In the genomic region with DNA sequence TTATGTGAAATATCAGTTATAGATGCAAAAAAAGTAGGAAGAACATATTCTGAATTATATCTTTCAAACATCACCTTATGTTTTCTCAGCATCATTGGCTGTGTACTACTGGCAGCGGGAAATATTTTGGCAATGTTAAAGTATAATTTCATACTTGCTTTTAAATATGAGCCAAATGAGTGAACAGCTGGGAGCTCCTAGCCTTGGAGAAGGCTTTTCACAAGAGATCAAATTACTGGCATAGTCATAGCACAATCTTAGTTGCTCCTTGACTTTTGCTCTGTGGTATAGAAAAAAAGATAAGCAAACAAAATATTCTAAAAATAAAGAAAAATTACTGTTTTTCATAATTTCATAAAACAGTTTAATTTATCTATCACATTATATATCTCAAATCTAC, we compare ENCODE assay signal across 24 cellular contexts.
"Had no signal": no experiment of that assay in that cellular context is flagged by ENCODE, and none has a peak within 500 bp of the region (broad histone marks: within the 10 kb centered on the region; RNA-seq: fewer than 3 reads in every experiment).

No MANE protein-coding gene starts in this region.

- H3K9ac ChIP-seq: neural progenitor cell had no signal

- H3K27ac ChIP-seq: body of pancreas, lower lobe of right lung, neural progenitor cell, prostate gland, right atrium auricular region, thoracic aorta, vagina, VCaP had no signal

- ATAC-seq: activated CD4-positive, CD25-positive, alpha-beta regulatory T cell treated with anti-CD3 and anti-CD28 coated beads, Interleukin-2, amount 50 U/mL, for 24 hours; activated CD8-positive, alpha-beta memory T cell treated with anti-CD3 and anti-CD28 coated beads, Interleukin-2, amount 10 ng/mL, durations not matched to agents 7 days and 5 days; activated CD8-positive, alpha-beta T cell treated with anti-CD3 and anti-CD28 coated beads for 36 hours; activated naive CD8-positive, alpha-beta T cell treated with anti-CD3 and anti-CD28 coated beads, Interleukin-2, amount 50 U/mL, for 24 hours; body of pancreas; lower lobe of right lung; naive thymus-derived CD4-positive, alpha-beta T cell had no signal

- H3K4me1 ChIP-seq: body of pancreas, lower lobe of right lung, neural progenitor cell, prostate gland, right atrium auricular region, vagina had no signal

- H3K4me3 ChIP-seq: body of pancreas, lower lobe of right lung, neural progenitor cell, prostate gland, right atrium auricular region, thoracic aorta, vagina had no signal

- H3K36me3 ChIP-seq: lower lobe of right lung, neural progenitor cell, prostate gland, right atrium auricular region, thoracic aorta, vagina had no signal

- H3K27me3 ChIP-seq: body of pancreas, neural progenitor cell, right atrium auricular region, vagina had no signal

- H3K9me3 ChIP-seq: body of pancreas, lower lobe of right lung, prostate gland, right atrium auricular region, thoracic aorta, vagina had no signal

- DNase-seq: activated CD4-positive, alpha-beta T cell treated with anti-CD3 and anti-CD28 coated beads, Interleukin-2, amount 10 ng/mL, durations not matched to agents 24 days and 14 days; activated CD8-positive, alpha-beta memory T cell treated with anti-CD3 and anti-CD28 coated beads, Interleukin-2, amount 10 ng/mL, durations not matched to agents 7 days and 5 days; activated CD8-positive, alpha-beta T cell treated with anti-CD3 and anti-CD28 coated beads for 36 hours; activated effector memory CD4-positive, alpha-beta T cell treated with anti-CD3 and anti-CD28 coated beads, Interleukin-2, amount 50 U/mL, for 16 hours; activated naive CD4-positive, alpha-beta T cell treated with anti-CD3 and anti-CD28 coated beads, Interleukin-2, amount 10 ng/mL, durations not matched to agents 7 days and 5 days; activated naive CD8-positive, alpha-beta T cell treated with anti-CD3 and anti-CD28 coated beads, Interleukin-2, amount 50 U/mL, for 24 hours; activated T-cell treated with anti-CD3 and anti-CD28 coated beads for 4 hours; anterior cingulate cortex; body of pancreas; caudate nucleus; effector memory CD4-positive, alpha-beta T cell; foreskin melanocyte; kidney; lower lobe of right lung; naive thymus-derived CD4-positive, alpha-beta T cell; stimulated activated CD4-positive, alpha-beta T cell treated with anti-CD3 and anti-CD28 coated beads, Interleukin-4, amount 100 ng/mL, for 24 hours; stimulated activated naive CD4-positive, alpha-beta T cell treated with Interleukin-2 at 50 U/mL for 16 hours had no signal
